14 cellular contexts compared by ENCODE assay signal in the genomic region with DNA sequence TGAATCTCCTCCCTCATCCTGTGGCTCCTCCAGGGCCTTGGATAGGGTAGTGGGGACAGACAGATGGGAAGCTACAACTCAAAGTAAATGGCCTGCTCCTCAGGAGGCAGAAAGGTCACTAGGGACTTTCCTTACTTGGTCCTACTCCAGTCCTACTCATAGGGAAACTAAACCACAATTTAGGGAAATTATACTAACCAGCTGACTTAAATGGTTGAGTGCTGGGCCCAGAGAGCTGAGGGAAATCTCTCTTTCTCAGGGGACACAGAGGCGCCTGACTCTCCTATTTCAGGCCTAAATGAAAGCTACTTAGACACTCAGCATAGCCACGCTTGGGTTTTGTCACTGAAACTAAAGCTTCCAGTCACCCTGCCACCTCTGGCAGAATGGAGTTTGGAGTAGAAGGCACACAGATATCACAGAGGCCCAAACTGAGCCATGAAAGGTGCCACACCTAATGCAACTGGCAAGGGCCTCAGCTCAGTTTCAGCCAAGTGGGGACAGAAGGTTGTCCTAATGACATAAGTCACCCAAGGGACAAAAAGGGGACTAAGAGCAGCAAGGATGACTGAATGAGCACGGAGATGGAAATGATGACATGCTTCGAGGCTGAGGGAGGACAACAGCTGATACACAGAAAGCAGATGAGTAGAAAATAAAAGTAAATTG. TPM values are rescaled to one million over a fixed set of nuclear protein-coding genes. Genes with fewer than 3 reads are reported as not detected.
DNase-seq lines count a peak whose midpoint lies in the region; ATAC-seq, FAIRE-seq and TF ChIP-seq lines count a peak whose summit lies in the region.
"Had no signal": no experiment of that assay in that cellular context is flagged by ENCODE, and none has a peak within 500 bp of the region (broad histone marks: within the 10 kb centered on the region; RNA-seq: fewer than 3 reads in every experiment).

No MANE protein-coding gene starts in this region.

- H3K4me3 Mint-ChIP-seq in activated T-cell treated with anti-CD3 and anti-CD28 coated beads, Interleukin-2, amount 50 U/mL, for 72 hours, result no peak overlapping the region
- H3K4me3 Mint-ChIP-seq: brain; naive thymus-derived CD8-positive, alpha-beta T cell had no signal

- TF ChIP-seq POLR2A in GM12892 (IDR thresholded peaks at IDR 0.05; ENCODE audit: low read depth, low read length), result no peak
- no peak for TF ChIP-seq POLR2A in upper lobe of left lung (IDR thresholded peaks at IDR 0.05)

- no peak for TF ChIP-seq EP300 in upper lobe of left lung (IDR thresholded peaks at IDR 0.05)

- no peaks in the 10 kb centered on the region for H3K4me1 Mint-ChIP-seq in activated T-cell treated with anti-CD3 and anti-CD28 coated beads, Interleukin-2, amount 50 U/mL, for 72 hours (ENCODE audit: low read depth)
- H3K4me1 Mint-ChIP-seq: brain; naive thymus-derived CD8-positive, alpha-beta T cell had no signal

- DNase-seq in GM12892 (ENCODE audit: insufficient read length) (no peak), NCI-H2171 (lab: John Stamatoyannopoulos, UW) (peak; percentile 46), NK-92 (lab: John Stamatoyannopoulos, UW; ENCODE audit: unreplicated experiment) (no peak), dedifferentiated amniotic fluid mesenchymal stem cell (ENCODE audit: extremely low spot score) (no peak), upper lobe of left lung (no peak)
- DNase-seq in activated T-cell treated with anti-CD3 and anti-CD28 coated beads, Interleukin-2, amount 50 U/mL, for 72 hours, result no peak
- DNase-seq: naive thymus-derived CD8-positive, alpha-beta T cell; T-helper 2 cell had no signal

- H3K36me3 ChIP-seq in upper lobe of left lung, result no peaks in the 10 kb centered on the region

- peak; percentile 36 for ATAC-seq in GM19468 (IDR thresholded peaks at IDR 0.05; ENCODE audit: extremely low read depth, unreplicated experiment)
- ATAC-seq in HG02973 (IDR thresholded peaks at IDR 0.05; ENCODE audit: unreplicated experiment), result peak; percentile 82
- no peak for ATAC-seq in activated T-cell treated with anti-CD3 and anti-CD28 coated beads, Interleukin-2, amount 50 U/mL, for 72 hours (replicated peaks in 1 of 2)
- no peak for ATAC-seq in upper lobe of left lung (ENCODE audit: low FRiP score in 2 of 2)
- ATAC-seq: HCT116; naive thymus-derived CD8-positive, alpha-beta T cell had no signal

- H3K27me3 ChIP-seq in upper lobe of left lung, result no peaks in the 10 kb centered on the region

- H3K27ac ChIP-seq in upper lobe of left lung, result no peak overlapping the region
- H3K27ac ChIP-seq: skin epidermis had no signal

- H3K9me3 Mint-ChIP-seq in activated T-cell treated with anti-CD3 and anti-CD28 coated beads, Interleukin-2, amount 50 U/mL, for 72 hours, result no peaks in the 10 kb centered on the region
- H3K9me3 Mint-ChIP-seq: brain; naive thymus-derived CD8-positive, alpha-beta T cell had no signal

- no peaks in the 10 kb centered on the region for H3K4me1 ChIP-seq in upper lobe of left lung

- peaks cover 6% of the 10 kb centered on the region for H3K27me3 Mint-ChIP-seq in activated T-cell treated with anti-CD3 and anti-CD28 coated beads, Interleukin-2, amount 50 U/mL, for 72 hours (ENCODE audit: low read depth)
- H3K27me3 Mint-ChIP-seq: brain had no signal

- no peak overlapping the region for H3K27ac Mint-ChIP-seq in activated T-cell treated with anti-CD3 and anti-CD28 coated beads, Interleukin-2, amount 50 U/mL, for 72 hours

- no peaks in the 10 kb centered on the region for H3K36me3 Mint-ChIP-seq in activated T-cell treated with anti-CD3 and anti-CD28 coated beads, Interleukin-2, amount 50 U/mL, for 72 hours (ENCODE audit: insufficient read depth in 2 of 2)
- H3K36me3 Mint-ChIP-seq: brain; naive thymus-derived CD8-positive, alpha-beta T cell had no signal

- WGBS in upper lobe of left lung, 2 donors, result 87 to 94% methylated on average over 4 of the region's 4 CpGs

- no peaks in the 10 kb centered on the region for H3K9me3 ChIP-seq in upper lobe of left lung

- FAIRE-seq in GM12892 (lab: Jason Lieb, UNC), result peak; percentile 80

- no peak for TF ChIP-seq CTCF in upper lobe of left lung (IDR thresholded peaks at IDR 0.05)

- H3K4me3 ChIP-seq in upper lobe of left lung, result no peak overlapping the region
- H3K4me3 ChIP-seq: skin epidermis had no signal

RNA-seq across cellular contexts. Expression of a gene that starts 24.0 kb away (rescaled TPM):
- polyA plus RNA-seq in GM12892 (2012; ENCODE audit: missing spikeins), result 8.4 TPM
- under 1 TPM in 1 of 2 donors, not detected in 1; 0.07 TPM for total RNA-seq in activated T-cell treated with anti-CD3 and anti-CD28 coated beads, Interleukin-2, amount 50 U/mL, for 72 hours
- total RNA-seq in upper lobe of left lung, result 10 to 100 TPM in 1 of 6 donors, 1 to 10 TPM in 2, under 1 TPM in 2, not detected in 1; 0.37 to 23.1 (median 1.7) TPM
- total RNA-seq: naive thymus-derived CD8-positive, alpha-beta T cell had no signal

RNA-seq across cellular contexts. Expression of a gene that starts 47.5 kb away (rescaled TPM):
- not detected for polyA plus RNA-seq in GM12892 (2012; ENCODE audit: missing spikeins)
- total RNA-seq in activated T-cell treated with anti-CD3 and anti-CD28 coated beads, Interleukin-2, amount 50 U/mL, for 72 hours, result not detected
- total RNA-seq in upper lobe of left lung, result not detected
- total RNA-seq: naive thymus-derived CD8-positive, alpha-beta T cell had no signal
- polyA plus RNA-seq: esophagus; naive thymus-derived CD8-positive, alpha-beta T cell had no signal

Comparison
In these comparisons a context has a peak if more than half of its experiments do, and no peak if none do; other contexts are left out.
1. ATAC-seq: peak in GM19468 (single experiment) and HG02973 (single experiment); none in activated T-cell treated with anti-CD3 and anti-CD28 coated beads, Interleukin-2, amount 50 U/mL, for 72 hours (0 of 2) and upper lobe of left lung (0 of 2).